Comparison of ENCODE assay signal across 2 cellular contexts in the genomic region with DNA sequence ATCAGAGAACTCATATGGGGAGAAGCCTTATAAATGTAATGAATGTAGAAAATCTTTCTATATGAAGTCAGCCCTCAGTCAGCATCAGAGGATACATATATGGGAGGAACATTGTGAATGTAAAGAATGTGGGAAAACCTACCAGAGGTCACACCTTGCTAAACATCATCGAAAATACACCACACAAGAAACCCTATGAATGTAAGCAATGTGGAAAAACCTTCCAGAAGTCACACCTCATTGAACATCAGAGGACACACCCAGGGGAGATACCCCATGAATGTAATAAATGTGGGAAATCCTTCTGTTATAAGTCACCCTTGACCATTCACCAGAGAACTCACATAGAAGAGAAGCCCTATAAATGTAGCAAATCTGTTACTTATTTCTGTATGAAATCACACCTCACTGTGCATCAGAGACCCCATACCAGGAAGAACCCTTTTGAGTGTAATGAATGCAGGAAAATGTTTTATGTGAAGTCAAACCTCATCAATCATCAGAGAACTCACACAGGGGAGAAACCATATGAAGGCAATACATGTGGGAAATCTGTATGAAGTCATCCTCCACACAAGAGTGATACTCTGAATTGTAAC.
TF ChIP-seq lines count a peak whose summit lies in the region.

No MANE protein-coding gene starts in this region.

TF ChIP-seq in Ishikawa, 13 proteins besides CTCF, POLR2A, EP300 and RAD21:
- peak; percentile 41; the same call in 1 of the 2 replicates for TF ChIP-seq TCF12 (IDR thresholded peaks at IDR 0.05; ENCODE audit: low read depth)
- TF ChIP-seq, protein P1, sequence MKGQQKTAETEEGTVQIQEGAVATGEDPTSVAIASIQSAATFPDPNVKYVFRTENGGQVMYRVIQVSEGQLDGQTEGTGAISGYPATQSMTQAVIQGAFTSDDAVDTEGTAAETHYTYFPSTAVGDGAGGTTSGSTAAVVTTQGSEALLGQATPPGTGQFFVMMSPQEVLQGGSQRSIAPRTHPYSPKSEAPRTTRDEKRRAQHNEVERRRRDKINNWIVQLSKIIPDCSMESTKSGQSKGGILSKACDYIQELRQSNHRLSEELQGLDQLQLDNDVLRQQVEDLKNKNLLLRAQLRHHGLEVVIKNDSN (IDR thresholded peaks at IDR 0.05) = peak; percentile 18; the same call in 1 of the 2 replicates
- TF ChIP-seq, protein P2, sequence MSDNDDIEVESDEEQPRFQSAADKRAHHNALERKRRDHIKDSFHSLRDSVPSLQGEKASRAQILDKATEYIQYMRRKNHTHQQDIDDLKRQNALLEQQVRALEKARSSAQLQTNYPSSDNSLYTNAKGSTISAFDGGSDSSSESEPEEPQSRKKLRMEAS (IDR thresholded peaks at IDR 0.05) = no peak
TF ChIP-seq in Ishikawa: peak in this region for 2.

TF ChIP-seq in K562, 482 proteins besides CTCF, POLR2A, EP300 and RAD21:
- TF ChIP-seq CBX3 (IDR thresholded peaks at IDR 0.05; ENCODE audit: borderline replicate concordance in 1 of 2, low read length in 2 of 2) = peak in 1 of 2 experiments; percentile 52; a peak in 2 of 3 replicates
- TF ChIP-seq, protein P3, sequence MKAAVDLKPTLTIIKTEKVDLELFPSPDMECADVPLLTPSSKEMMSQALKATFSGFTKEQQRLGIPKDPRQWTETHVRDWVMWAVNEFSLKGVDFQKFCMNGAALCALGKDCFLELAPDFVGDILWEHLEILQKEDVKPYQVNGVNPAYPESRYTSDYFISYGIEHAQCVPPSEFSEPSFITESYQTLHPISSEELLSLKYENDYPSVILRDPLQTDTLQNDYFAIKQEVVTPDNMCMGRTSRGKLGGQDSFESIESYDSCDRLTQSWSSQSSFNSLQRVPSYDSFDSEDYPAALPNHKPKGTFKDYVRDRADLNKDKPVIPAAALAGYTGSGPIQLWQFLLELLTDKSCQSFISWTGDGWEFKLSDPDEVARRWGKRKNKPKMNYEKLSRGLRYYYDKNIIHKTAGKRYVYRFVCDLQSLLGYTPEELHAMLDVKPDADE (conservative IDR thresholded peaks at IDR 0.05; ENCODE audit: control insufficient read depth, low read depth, low read length) = peak; percentile 32; the same call in 1 of the 2 replicates
- peak in 1 of 2 experiments; percentile 64; a peak in 2 of 4 replicates for TF ChIP-seq TRIM24 (IDR thresholded peaks at IDR 0.05)
- peak; percentile 98 for TF ChIP-seq ZNF274 (IDR thresholded peaks at IDR 0.05; ENCODE audit: borderline replicate concordance, low read depth, low read length)
- no peak for TF ChIP-seq PRPF4 (IDR thresholded peaks at IDR 0.05; ENCODE audit: insufficient read depth, low read depth, low read length, poor library complexity, severe bottlenecking)
- TF ChIP-seq ZBTB7A (IDR thresholded peaks at IDR 0.05; ENCODE audit: borderline replicate concordance, control insufficient read depth, low read depth, low read length) = no peak
- peak; percentile 93 for TF ChIP-seq ZNF75A (CRISPR knock-in tag; IDR thresholded peaks at IDR 0.05)
- peak; percentile 91 for TF ChIP-seq TRIM28 (IDR thresholded peaks at IDR 0.05)
